In genomic region chr19:36950335-36951119, GRCh38 we compare ENCODE assay signal across 17 cellular contexts. TPM values are rescaled to one million over a fixed set of nuclear protein-coding genes. Genes with fewer than 3 reads are reported as not detected.
DNase-seq lines count a peak whose midpoint lies in the region; ATAC-seq lines count a peak whose summit lies in the region.
"Had no signal": no experiment of that assay in that cellular context is flagged by ENCODE, and none has a peak within 500 bp of the region (broad histone marks: within the 10 kb centered on the region; RNA-seq: fewer than 3 reads in every experiment).

No MANE protein-coding gene starts in this region.

- H3K27ac ChIP-seq in BLaER1 (no peak overlapping the region), GM23248 (no peak overlapping the region), iPS-20b (ENCODE audit: low read length) (no peak overlapping the region)
- H3K27ac ChIP-seq: SJSA1 had no signal

- H3K4me3 ChIP-seq in BLaER1 = peak overlapping the region; percentile 7; the same call in 1 of the 2 replicates
- no peak overlapping the region for H3K4me3 ChIP-seq in GM23248
- peak overlapping the region; percentile 14; the same call in 1 of the 2 replicates for H3K4me3 ChIP-seq in iPS-20b (ENCODE audit: low read length)
- H3K4me3 ChIP-seq: SJSA1 had no signal

- H3K4me1 ChIP-seq in BLaER1 (no peaks in the 10 kb centered on the region), GM23248 (ENCODE audit: insufficient read depth) (no peaks in the 10 kb centered on the region), iPS-20b (ENCODE audit: insufficient read depth, low read length) (no peaks in the 10 kb centered on the region)
- H3K4me1 ChIP-seq: SJSA1 had no signal

- peaks cover 49% of the 10 kb centered on the region for H3K9me3 Mint-ChIP-seq in activated naive CD8-positive, alpha-beta T cell treated with anti-CD3 and anti-CD28 coated beads for 36 hours

- no peak overlapping the region for H3K4me2 ChIP-seq in BLaER1
- H3K4me2 ChIP-seq in GM23248 (ENCODE audit: unreplicated experiment) = no peak overlapping the region

- H4K20me1 ChIP-seq in BLaER1 = no peaks in the 10 kb centered on the region
- no peaks in the 10 kb centered on the region for H4K20me1 ChIP-seq in GM23248 (ENCODE audit: insufficient read depth)

- no peak for ATAC-seq in HG03460 (IDR thresholded peaks at IDR 0.05; ENCODE audit: unreplicated experiment)
- ATAC-seq: HepG2, Panc1, Right ventricle myocardium inferior had no signal

- 0 out of 2 replicates have a peak, but pooled peaks cover 9% of the 10 kb centered on the region for H3F3A ChIP-seq in GM23248 (ENCODE audit: insufficient read depth)

- WGBS in GM23248 (ENCODE audit: low coverage in 1 of 2, low lambda C conversion rate in 2 of 2, missing lambda C conversion rate in 2 of 2), 2 experiments = 93 to 96% methylated on average over 5 of the region's 5 CpGs

- H3K9ac ChIP-seq in BLaER1 (no peak overlapping the region), GM23248 (no peak overlapping the region), iPS-20b (ENCODE audit: low read depth, low read length) (no peak overlapping the region)

- H3K9me3 ChIP-seq in BLaER1 (peaks cover 89% of the 10 kb centered on the region), GM23248 (ENCODE audit: low read depth) (peaks cover 24% of the 10 kb centered on the region), iPS-20b (ENCODE audit: insufficient read depth, low read depth, low read length) (peaks cover 76% of the 10 kb centered on the region)

- DNase-seq in GM23248 = peak; percentile 17
- DNase-seq in amniotic epithelial cell (ENCODE audit: low read depth) = peak; percentile 13
- no peak for DNase-seq in activated naive CD8-positive, alpha-beta T cell treated with anti-CD3 and anti-CD28 coated beads for 36 hours
- no peak for DNase-seq in amygdala (lab: John Stamatoyannopoulos, UW)
- DNase-seq: CD4-positive, alpha-beta memory T cell; KG1; NCI-H1092; NCI-H1436 treated with DMSO at 0.1 percent for 48 hours; NCI-H1930; NCI-H69 had no signal

- H3K36me3 ChIP-seq in BLaER1 = peaks cover 69% of the 10 kb centered on the region
- peaks cover 63% of the 10 kb centered on the region for H3K36me3 ChIP-seq in GM23248 (ENCODE audit: low read depth)
- H3K36me3 ChIP-seq in iPS-20b (ENCODE audit: insufficient read depth, low read depth, low read length) = peaks cover 4% of the 10 kb centered on the region; the same call in 1 of the 2 replicates
- H3K36me3 ChIP-seq: SJSA1 had no signal

- H3K9me2 ChIP-seq in GM23248 (ENCODE audit: insufficient read depth) = no peaks in the 10 kb centered on the region

- H3K4me1 Mint-ChIP-seq in activated naive CD8-positive, alpha-beta T cell treated with anti-CD3 and anti-CD28 coated beads for 36 hours = no peaks in the 10 kb centered on the region
- H3K4me1 Mint-ChIP-seq: CD4-positive, alpha-beta memory T cell had no signal

- H3K27ac Mint-ChIP-seq in activated naive CD8-positive, alpha-beta T cell treated with anti-CD3 and anti-CD28 coated beads for 36 hours = no peak overlapping the region
- H3K27ac Mint-ChIP-seq: CD4-positive, alpha-beta memory T cell had no signal

- H3K27me3 ChIP-seq in BLaER1 = no peaks in the 10 kb centered on the region
- no peaks in the 10 kb centered on the region for H3K27me3 ChIP-seq in GM23248 (replicated peaks; ENCODE audit: insufficient read depth)
- H3K27me3 ChIP-seq in iPS-20b (ENCODE audit: insufficient read depth, low read length) = no peaks in the 10 kb centered on the region
- H3K27me3 ChIP-seq: SJSA1 had no signal

- no peak overlapping the region for H2AFZ ChIP-seq in GM23248

- no peak overlapping the region for H3K4me3 Mint-ChIP-seq in activated naive CD8-positive, alpha-beta T cell treated with anti-CD3 and anti-CD28 coated beads for 36 hours
- H3K4me3 Mint-ChIP-seq: CD4-positive, alpha-beta memory T cell had no signal

- peaks cover 73% of the 10 kb centered on the region for H3K36me3 Mint-ChIP-seq in activated naive CD8-positive, alpha-beta T cell treated with anti-CD3 and anti-CD28 coated beads for 36 hours

- H3K79me2 ChIP-seq in GM23248 (ENCODE audit: insufficient read depth) = no peaks in the 10 kb centered on the region

- H3K27me3 Mint-ChIP-seq in activated naive CD8-positive, alpha-beta T cell treated with anti-CD3 and anti-CD28 coated beads for 36 hours = no peaks in the 10 kb centered on the region
- H3K27me3 Mint-ChIP-seq: CD4-positive, alpha-beta memory T cell had no signal

- in situ Hi-C loops in GM23248 (cut with MboI) = no loop called here

RNA-seq across cellular contexts. Expression of gene ZNF568, which starts 34.4 kb away (rescaled TPM):
- 13.9 and 20.5 TPM in 2 replicates for total RNA-seq in GM23248 (2014; rRNA removed; shearing (Covaris generic))
- polyA plus RNA-seq in GM23248 (2016; fragmentation: Nextera tagmentation; extraction: Ambion mirVana) = 10.6 and 11.6 TPM in 2 replicates
- total RNA-seq in activated naive CD8-positive, alpha-beta T cell treated with anti-CD3 and anti-CD28 coated beads for 36 hours = 1 to 10 TPM; 9.5 to 9.8 TPM

RNA-seq across cellular contexts. Expression of gene ZNF829, which starts 34.4 kb away (rescaled TPM):
- total RNA-seq in GM23248 (2014; rRNA removed; shearing (Covaris generic)) = 2.3 and 4.2 TPM in 2 replicates
- 2.2 and 2.4 TPM in 2 replicates for polyA plus RNA-seq in GM23248 (2016; fragmentation: Nextera tagmentation; extraction: Ambion mirVana)
- 1 to 10 TPM; 8.4 to 9.4 TPM for total RNA-seq in activated naive CD8-positive, alpha-beta T cell treated with anti-CD3 and anti-CD28 coated beads for 36 hours

Comparison
In these comparisons a context has a peak if more than half of its experiments do, and no peak if none do; other contexts are left out.
1. DNase-seq: peak in GM23248 (single experiment) and amniotic epithelial cell (single experiment); none in activated naive CD8-positive, alpha-beta T cell treated with anti-CD3 and anti-CD28 coated beads for 36 hours (single experiment) and amygdala (0 of 56).